Comparison of ENCODE assay signal across 18 cellular contexts in genomic region chr11:6520265-6520664, GRCh38. TPM values are rescaled to one million over a fixed set of nuclear protein-coding genes. Genes with fewer than 3 reads are reported as not detected.
DNase-seq lines count a peak whose midpoint lies in the region; ATAC-seq, FAIRE-seq and TF ChIP-seq lines count a peak whose summit lies in the region.
"Had no signal": no experiment of that assay in that cellular context is flagged by ENCODE, and none has a peak within 500 bp of the region (broad histone marks: within the 10 kb centered on the region; RNA-seq: fewer than 3 reads in every experiment).

No MANE protein-coding gene starts in this region.

- TF ChIP-seq CTCF in PC-3 (conservative IDR thresholded peaks at IDR 0.05; ENCODE audit: low read depth, low read length) (no peak), ovary (IDR thresholded peaks at IDR 0.05) (no peak)

- ATAC-seq in PC-3 (peak; percentile 6; the same call in 1 of the 2 replicates), left colon (peak; percentile 66)

- H3K9me3 ChIP-seq in PC-3 (ENCODE audit: low read length) (no peaks in the 10 kb centered on the region), ovary (no peaks in the 10 kb centered on the region)

- FAIRE-seq in GM12891 (lab: Jason Lieb, UNC), result peak; percentile 35
- FAIRE-seq: GM19239, H1 had no signal

- H3K4me1 ChIP-seq in PC-3 (ENCODE audit: insufficient read depth, low read length), result peaks cover 17% of the 10 kb centered on the region
- no peaks in the 10 kb centered on the region for H3K4me1 ChIP-seq in ovary (ENCODE audit: insufficient read depth)

- H3K27me3 ChIP-seq in PC-3 (ENCODE audit: low read length) (no peaks in the 10 kb centered on the region), ovary (no peaks in the 10 kb centered on the region)

- 81 to 89% (median 83%) methylated on average over 3 of the region's 3 CpGs for WGBS in ovary, 3 donors

- intact Hi-C loops in PC-3 (cut with micrococcal nuclease), result no loop called here
- intact Hi-C loops in left colon (cut with DNase I, micrococcal nuclease), result loop anchor here in 1 of 2 donors (10.0 kb wide), 1 partner anchor 165 kb away; the partner anchor contains the start of gene MRPL17
- intact Hi-C loops in ovary (cut with DNase I), result no loop called here

- no peak overlapping the region for H3K9ac ChIP-seq in PC-3 (ENCODE audit: low read length)
- H3K9ac ChIP-seq: GM23248 had no signal

- H3K36me3 ChIP-seq in PC-3 (ENCODE audit: low read depth, low read length), result peaks cover 6% of the 10 kb centered on the region; the same call in 1 of the 2 replicates
- no peaks in the 10 kb centered on the region for H3K36me3 ChIP-seq in ovary

- POLR2A ChIA-PET in PC-3 (lab: Charles Lee; ENCODE audit: unreplicated experiment), result no interaction called here

- H2AFZ ChIP-seq in PC-3 (ENCODE audit: low read length), result no peak overlapping the region
- H2AFZ ChIP-seq: GM23248 had no signal

- no peaks in the 10 kb centered on the region for H4K20me1 ChIP-seq in PC-3 (ENCODE audit: low read length)

- peaks cover 9% of the 10 kb centered on the region for H3F3A ChIP-seq in PC-3 (ENCODE audit: low read length, unreplicated experiment)

- no peak overlapping the region for H3K4me2 ChIP-seq in PC-3 (ENCODE audit: low read length)

- H3K9me2 ChIP-seq in PC-3 (replicated peaks; ENCODE audit: low read length), result no peaks in the 10 kb centered on the region

- DNase-seq in GM12891 (ENCODE audit: insufficient read length, low spot score), result no peak
- no peak for DNase-seq in PC-3
- no peak for DNase-seq in left colon
- no peak for DNase-seq in stimulated activated CD4-positive, alpha-beta T cell treated with anti-CD3 and anti-CD28 coated beads, Interleukin-4, amount 100 ng/mL, for 4 hours
- DNase-seq in ovary, result no peak
- DNase-seq in occipital lobe (lab: John Stamatoyannopoulos, UW), result no peak
- DNase-seq: C1 segment of cervical spinal cord; Calu3; CD4-positive, alpha-beta memory T cell; COR-L47; DMS53; DMS79 treated with DMSO at 0.1 percent for 48 hours; GF-D8; GM23248; H7; HCEC 1CT had no signal

- no TSS peak for BruUV-seq in PC-3 (replicated peaks; lab: Mats Ljungman, UMichigan)

- H3K4me3 ChIP-seq in PC-3 (ENCODE audit: low read length) (no peak overlapping the region), ovary (no peak overlapping the region)
- H3K4me3 ChIP-seq: GM23248 had no signal

- H3K27ac ChIP-seq in PC-3 (ENCODE audit: low read length), result no peak overlapping the region
- no peak overlapping the region for H3K27ac ChIP-seq in ovary
- H3K27ac ChIP-seq: GM23248 had no signal

- TF ChIP-seq EP300 in ovary (IDR thresholded peaks at IDR 0.05), result no peak

- no peaks in the 10 kb centered on the region for H3K79me2 ChIP-seq in PC-3 (ENCODE audit: low read length)

- TF ChIP-seq POLR2A in GM12891 (IDR thresholded peaks at IDR 0.05; ENCODE audit: low read depth, low read length), result no peak
- TF ChIP-seq POLR2A in ovary (IDR thresholded peaks at IDR 0.05), result no peak

- CTCF ChIA-PET in PC-3 (lab: Charles Lee), result no interaction called here

TF ChIP-seq in GM12891, 5 proteins besides CTCF, POLR2A, EP300 and RAD21:
- TF ChIP-seq POLR2AphosphoS5 (IDR thresholded peaks at IDR 0.05; ENCODE audit: low read depth, low read length) (no peak), TAF1 (IDR thresholded peaks at IDR 0.05; ENCODE audit: low read depth, low read length) (no peak), POU2F2 (IDR thresholded peaks at IDR 0.05; ENCODE audit: low read depth, low read length) (no peak), SPI1 (IDR thresholded peaks at IDR 0.05; ENCODE audit: low read depth, low read length) (no peak), PAX5 (IDR thresholded peaks at IDR 0.05; ENCODE audit: insufficient read depth, low read length, severe bottlenecking) (no peak)
TF ChIP-seq in GM12891: peak in this region for 0.

RNA-seq across cellular contexts. Expression of gene DNHD1, which starts 23.2 kb away (rescaled TPM):
- 11.9 TPM for polyA plus RNA-seq in GM12891 (2012; ENCODE audit: low read depth, missing spikeins)
- total RNA-seq in PC-3 (2014; rRNA removed), result 9.3 and 14.5 TPM in 2 replicates
- 10 to 100 TPM; 11.8 to 18.9 TPM for total RNA-seq in left colon
- total RNA-seq in ovary, result 10 to 100 TPM in 3 of 7 donors, 1 to 10 TPM in 4; 7.5 to 27.6 (median 9.3) TPM
- polyA plus RNA-seq in ovary, result 1 to 10 TPM; 4.0 to 4.5 TPM
- total RNA-seq in occipital lobe, result 3.4 TPM

RNA-seq across cellular contexts. Expression of gene TIMM10B, which starts 39.0 kb away (rescaled TPM):
- polyA plus RNA-seq in GM12891 (2012; ENCODE audit: low read depth, missing spikeins), result 26.1 TPM
- total RNA-seq in PC-3 (2014; rRNA removed) (25.5 and 26.4 TPM in 2 replicates), left colon (10 to 100 TPM; 47.8 to 48.6 TPM), ovary (10 to 100 TPM; 21.8 to 64.7 (median 38.4) TPM), occipital lobe (26.7 TPM)
- polyA plus RNA-seq in ovary, result 10 to 100 TPM; 19.4 to 52.1 TPM

RNA-seq across cellular contexts. Expression of gene ARFIP2, which starts 39.1 kb away (rescaled TPM):
- polyA plus RNA-seq in GM12891 (2012; ENCODE audit: low read depth, missing spikeins), result 34.4 TPM
- total RNA-seq in PC-3 (2014; rRNA removed) (57.2 and 65.2 TPM in 2 replicates), left colon (10 to 100 TPM; 70.2 to 85.6 TPM), ovary (10 to 100 TPM; 43.6 to 70.4 (median 49.5) TPM), occipital lobe (25.3 TPM)
- 10 to 100 TPM; 35.8 to 37.8 TPM for polyA plus RNA-seq in ovary

RNA-seq across cellular contexts. Expression of gene TRIM3, which starts 46.5 kb away (rescaled TPM):
- 3.9 TPM for polyA plus RNA-seq in GM12891 (2012; ENCODE audit: low read depth, missing spikeins)
- total RNA-seq in PC-3 (2014; rRNA removed) (20.3 and 24.7 TPM in 2 replicates), left colon (10 to 100 TPM; 37.6 to 49.3 TPM), ovary (10 to 100 TPM in 6 of 7 donors, 1 to 10 TPM in 1; 9.7 to 27.4 (median 19.7) TPM), occipital lobe (65.4 TPM)
- polyA plus RNA-seq in ovary, result 10 to 100 TPM; 13.6 to 14.7 TPM
